ENCODE assay signal across 15 cellular contexts in genomic region chr12:3207174-3207573, GRCh38.
DNase-seq lines count a peak whose midpoint lies in the region; ATAC-seq, FAIRE-seq and TF ChIP-seq lines count a peak whose summit lies in the region.
"Had no signal": no experiment of that assay in that cellular context is flagged by ENCODE, and none has a peak within 500 bp of the region (broad histone marks: within the 10 kb centered on the region; RNA-seq: fewer than 3 reads in every experiment).

No MANE protein-coding gene starts in this region.

- no peaks in the 10 kb centered on the region for H3K9me2 ChIP-seq in OCI-LY7 (ENCODE audit: insufficient read depth, low read length)

- H2AFZ ChIP-seq in endothelial cell of umbilical vein (ENCODE audit: low read depth, low read length), result no peak overlapping the region
- no peak overlapping the region for H2AFZ ChIP-seq in mesenchymal stem cell (ENCODE audit: low read depth, low read length)
- no peak overlapping the region for H2AFZ ChIP-seq in OCI-LY7 (ENCODE audit: low read length)

- H3K14ac ChIP-seq in mesenchymal stem cell (ENCODE audit: low read length in 2 of 2), result peak overlapping the region in 1 of 2 experiments; percentile 41

- H3K27me3 Mint-ChIP-seq in activated CD8-positive, alpha-beta T cell treated with anti-CD3 and anti-CD28 coated beads for 36 hours, result peaks cover 13% of the 10 kb centered on the region

- BruUV-seq in endothelial cell of umbilical vein (replicated peaks; lab: Mats Ljungman, UMichigan) (no TSS peak), OCI-LY7 (replicated peaks; lab: Mats Ljungman, UMichigan) (no TSS peak)

- H3K36me3 ChIP-seq in cardiac muscle cell, result no peaks in the 10 kb centered on the region
- no peaks in the 10 kb centered on the region for H3K36me3 ChIP-seq in endothelial cell of umbilical vein (ENCODE audit: control insufficient read depth in 2 of 2, extremely low read depth in 1 of 2, insufficient read depth in 2 of 2, low read length in 2 of 2)
- H3K36me3 ChIP-seq in mesenchymal stem cell (ENCODE audit: control insufficient read depth in 1 of 2, insufficient read depth in 2 of 2, low read depth in 1 of 2, low read length in 2 of 2), result peaks cover 0 to 11% of the 10 kb centered on the region in 2 experiments
- H3K36me3 ChIP-seq in OCI-LY7 (ENCODE audit: insufficient read depth, low read length), result no peaks in the 10 kb centered on the region
- H3K36me3 ChIP-seq: SJSA1 had no signal

- no peak overlapping the region for H3K27ac Mint-ChIP-seq in activated CD8-positive, alpha-beta T cell treated with anti-CD3 and anti-CD28 coated beads for 36 hours

- H3K4me1 Mint-ChIP-seq in activated CD8-positive, alpha-beta T cell treated with anti-CD3 and anti-CD28 coated beads for 36 hours (ENCODE audit: low read depth), result no peaks in the 10 kb centered on the region

- no peak overlapping the region for H4K8ac ChIP-seq in mesenchymal stem cell (ENCODE audit: low read length)

- H3K23ac ChIP-seq in mesenchymal stem cell (ENCODE audit: low read length in 2 of 2), result no peak overlapping the region

- no peaks in the 10 kb centered on the region for H3K27me3 ChIP-seq in cardiac muscle cell
- H3K27me3 ChIP-seq in endothelial cell of umbilical vein (ENCODE audit: control insufficient read depth in 2 of 2, insufficient read depth in 2 of 2, low read length in 2 of 2), result no peaks in the 10 kb centered on the region
- peaks cover 1 to 23% of the 10 kb centered on the region in 2 experiments for H3K27me3 ChIP-seq in mesenchymal stem cell (ENCODE audit: control insufficient read depth in 1 of 2, insufficient read depth in 1 of 2, low read length in 2 of 2)
- H3K27me3 ChIP-seq: SJSA1 had no signal

- CTCF ChIA-PET in endothelial cell of umbilical vein (lab: Charles Lee) (interaction anchor here (1.1 to 4.2 kb wide), 8 partner anchors 9 to 134 kb away, joined by 3 to 40 read pairs (median 4); no protein-coding TSS in a partner anchor), OCI-LY7 (lab: Charles Lee; ENCODE audit: unreplicated experiment) (interaction anchor here (0.5 to 2.5 kb wide), 3 partner anchors 41 to 134 kb away, joined by 3 to 7 read pairs (median 4); no protein-coding TSS in a partner anchor)
- CTCF ChIA-PET in activated CD8-positive, alpha-beta T cell treated with anti-CD3 and anti-CD28 coated beads for 36 hours (lab: Charles Lee), result interaction anchor here (1.0 to 1.8 kb wide), 5 partner anchors 68 to 134 kb away, joined by 3 to 16 read pairs (median 5); no protein-coding TSS in a partner anchor

- intact Hi-C loops in Right ventricle myocardium inferior (cut with DNase I), result loop anchor here (2.0 kb wide), 1 partner anchor 14 kb away; no protein-coding TSS in a partner anchor
- intact Hi-C loops in endothelial cell of umbilical vein (cut with micrococcal nuclease), result loop anchor here (2.0 kb wide), 1 partner anchor 18 kb away; no protein-coding TSS in a partner anchor
- intact Hi-C loops in activated CD8-positive, alpha-beta T cell treated with anti-CD3 and anti-CD28 coated beads for 36 hours (cut with micrococcal nuclease), result no loop called here
- intact Hi-C loops in OCI-LY7 (cut with micrococcal nuclease; ENCODE audit: unreplicated experiment), result no loop called here

- no peak for ATAC-seq in Right ventricle myocardium inferior
- ATAC-seq in activated CD8-positive, alpha-beta T cell treated with anti-CD3 and anti-CD28 coated beads for 36 hours, result no peak

- peaks cover 33% of the 10 kb centered on the region for H3K79me1 ChIP-seq in mesenchymal stem cell (replicated peaks; ENCODE audit: low read length, poor library complexity, severe bottlenecking)

- H2AK5ac ChIP-seq in mesenchymal stem cell (ENCODE audit: low read length, severe bottlenecking), result peak overlapping the region; percentile 5

- no peak overlapping the region for H4K91ac ChIP-seq in mesenchymal stem cell (ENCODE audit: low read length)

- no peak overlapping the region for H2BK5ac ChIP-seq in mesenchymal stem cell (ENCODE audit: low read depth, low read length, poor library complexity, severe bottlenecking)

- H3K9me1 ChIP-seq in endothelial cell of umbilical vein (replicated peaks; ENCODE audit: control insufficient read depth, extremely low read depth, insufficient read depth, low read length), result no peaks in the 10 kb centered on the region

- WGBS in mesenchymal stem cell, result 92% methylated on average over 7 of the region's 7 CpGs

- no peak overlapping the region for H3K4me2 ChIP-seq in endothelial cell of umbilical vein (ENCODE audit: insufficient read depth, low read length)
- H3K4me2 ChIP-seq in mesenchymal stem cell (ENCODE audit: low read length, poor library complexity, severe bottlenecking), result no peak overlapping the region
- no peak overlapping the region for H3K4me2 ChIP-seq in OCI-LY7 (ENCODE audit: low read length)
- H3K4me2 ChIP-seq: A549, KMS-11 had no signal

- H3K4me3 ChIP-seq in cardiac muscle cell (no peak overlapping the region), endothelial cell of umbilical vein (replicated peaks in 1 of 3; ENCODE audit: insufficient read depth in 1 of 3, low read depth in 1 of 3, low read length in 3 of 3) (no peak overlapping the region), mesenchymal stem cell (ENCODE audit: insufficient read depth in 1 of 2, low read depth in 1 of 2, low read length in 2 of 2) (no peak overlapping the region), OCI-LY7 (ENCODE audit: low read depth, low read length, poor library complexity, severe bottlenecking) (no peak overlapping the region)
- H3K4me3 ChIP-seq: A549, SJSA1 had no signal

- H3K4me1 ChIP-seq in cardiac muscle cell (ENCODE audit: low read depth) (peaks cover 63% of the 10 kb centered on the region), endothelial cell of umbilical vein (ENCODE audit: control insufficient read depth, extremely low read depth, insufficient read depth, low read length) (peaks cover 13% of the 10 kb centered on the region), mesenchymal stem cell (ENCODE audit: control insufficient read depth, insufficient read depth, low read depth, low read length) (peaks cover 39% of the 10 kb centered on the region), OCI-LY7 (ENCODE audit: insufficient read depth, low read length, poor library complexity, severe bottlenecking) (no peaks in the 10 kb centered on the region)
- H3K4me1 ChIP-seq: A549 had no signal

- POLR2A ChIA-PET in endothelial cell of umbilical vein (lab: Charles Lee), result interaction anchor here (0.6 kb wide), 1 partner anchor 19 kb away, joined by 3 read pairs; no protein-coding TSS in a partner anchor
- POLR2A ChIA-PET in activated CD8-positive, alpha-beta T cell treated with anti-CD3 and anti-CD28 coated beads for 36 hours (lab: Charles Lee), result no interaction called here
- POLR2A ChIA-PET in OCI-LY7 (lab: Charles Lee), result interaction anchor here (1.6 kb wide), 1 partner anchor 11 kb away, joined by 5 read pairs; no protein-coding TSS in a partner anchor

- H3K27ac ChIP-seq in cardiac muscle cell (peak overlapping the region; percentile 93), endothelial cell of umbilical vein (ENCODE audit: insufficient read depth, low read depth, low read length) (no peak overlapping the region), mesenchymal stem cell (ENCODE audit: low read length, poor library complexity, severe bottlenecking) (no peak overlapping the region), OCI-LY7 (ENCODE audit: low read depth, low read length, poor library complexity, severe bottlenecking) (no peak overlapping the region)
- H3K27ac ChIP-seq: A549, KMS-11, RWPE1, SJSA1 had no signal

- DNase-seq in cardiac muscle cell (ENCODE audit: low read depth in 1 of 2, low spot score in 1 of 2) (peak in 1 of 2 donors; percentile 73), Right ventricle myocardium inferior (ENCODE audit: missing footprints) (no peak), endothelial cell of umbilical vein (ENCODE audit: low read depth, low spot score) (no peak), mesenchymal stem cell (no peak), NCI-H345 (lab: John Stamatoyannopoulos, UW) (no peak), OCI-LY7 (ENCODE audit: low spot score) (no peak)
- no peak for DNase-seq in activated CD8-positive, alpha-beta T cell treated with anti-CD3 and anti-CD28 coated beads for 36 hours
- DNase-seq: COR-L47, NCI-H1436 treated with DMSO at 0.1 percent for 48 hours, PC-3 had no signal

- H2BK15ac ChIP-seq in mesenchymal stem cell (ENCODE audit: low read depth, poor library complexity, severe bottlenecking), result no peak overlapping the region

- H3K9ac ChIP-seq in endothelial cell of umbilical vein (replicated peaks; ENCODE audit: extremely low read depth, insufficient read depth, low read length) (no peak overlapping the region), mesenchymal stem cell (ENCODE audit: low read length) (no peak overlapping the region)
- H3K9ac ChIP-seq: KMS-11 had no signal

- no peaks in the 10 kb centered on the region for H3K9me3 ChIP-seq in cardiac muscle cell (ENCODE audit: low read depth)
- H3K9me3 ChIP-seq in endothelial cell of umbilical vein (replicated peaks; ENCODE audit: control insufficient read depth, insufficient read depth, low read length), result no peaks in the 10 kb centered on the region
- H3K9me3 ChIP-seq in mesenchymal stem cell (ENCODE audit: control insufficient read depth, low read length), result no peaks in the 10 kb centered on the region
- H3K9me3 ChIP-seq in OCI-LY7 (ENCODE audit: low read length), result no peaks in the 10 kb centered on the region
- H3K9me3 ChIP-seq: A549, SJSA1 had no signal

- no peaks in the 10 kb centered on the region for H3K9me3 Mint-ChIP-seq in activated CD8-positive, alpha-beta T cell treated with anti-CD3 and anti-CD28 coated beads for 36 hours

- dilution Hi-C loops in endothelial cell of umbilical vein (cut with MboI; ENCODE audit: extremely low pct_ligation_motif_present, low sequenced_read_pairs), result no loop called here

- peak; percentile 12 for FAIRE-seq in endothelial cell of umbilical vein (lab: Jason Lieb, UNC)
- FAIRE-seq: A549 had no signal

- H2BK12ac ChIP-seq in mesenchymal stem cell (ENCODE audit: low read length in 2 of 2), result peak overlapping the region in 1 of 2 experiments; percentile 19

- H3K4ac ChIP-seq in mesenchymal stem cell (ENCODE audit: low read depth in 1 of 2, low read length in 2 of 2), result no peak overlapping the region

- no peak overlapping the region for H2BK120ac ChIP-seq in mesenchymal stem cell (ENCODE audit: low read depth, low read length)

- TF ChIP-seq POLR2A in endothelial cell of umbilical vein (IDR thresholded peaks at IDR 0.05; ENCODE audit: low read depth, low read length), result no peak

- no peak overlapping the region for H3K18ac ChIP-seq in mesenchymal stem cell (ENCODE audit: low read depth in 1 of 2, low read length in 2 of 2)

- H4K20me1 ChIP-seq in endothelial cell of umbilical vein (replicated peaks; ENCODE audit: control insufficient read depth, extremely low read depth, insufficient read depth, low read length) (no peaks in the 10 kb centered on the region), OCI-LY7 (ENCODE audit: insufficient read depth, low read length) (no peaks in the 10 kb centered on the region)

- no peaks in the 10 kb centered on the region for H3K79me2 ChIP-seq in endothelial cell of umbilical vein (ENCODE audit: control insufficient read depth, insufficient read depth, low read length)
- H3K79me2 ChIP-seq in OCI-LY7 (ENCODE audit: insufficient read depth, low read depth, low read length), result no peaks in the 10 kb centered on the region

- TF ChIP-seq CTCF in cardiac muscle cell (IDR thresholded peaks at IDR 0.05; ENCODE audit: low read depth, low read length) (no peak), endothelial cell of umbilical vein (IDR thresholded peaks at IDR 0.05; ENCODE audit: extremely low read depth in 1 of 2, insufficient read depth in 1 of 2, low read depth in 1 of 2, low read length in 2 of 2) (no peak), OCI-LY7 (conservative IDR thresholded peaks at IDR 0.05; ENCODE audit: low read length) (no peak)
- TF ChIP-seq CTCF in activated CD8-positive, alpha-beta T cell treated with anti-CD3 and anti-CD28 coated beads for 36 hours (IDR thresholded peaks at IDR 0.05), result no peak

- no peak overlapping the region for H3K4me3 Mint-ChIP-seq in activated CD8-positive, alpha-beta T cell treated with anti-CD3 and anti-CD28 coated beads for 36 hours
- H3K4me3 Mint-ChIP-seq: CD14-positive monocyte had no signal

- H3K36me3 Mint-ChIP-seq in activated CD8-positive, alpha-beta T cell treated with anti-CD3 and anti-CD28 coated beads for 36 hours (ENCODE audit: low read depth), result no peaks in the 10 kb centered on the region
- H3K36me3 Mint-ChIP-seq: CD14-positive monocyte had no signal

Comparison
In these comparisons a context has a peak if more than half of its experiments do, and no peak if none do; other contexts are left out.
1. intact Hi-C loops: an anchor here in Right ventricle myocardium inferior (2.0 kb wide) and endothelial cell of umbilical vein (2.0 kb wide); none called in activated CD8-positive, alpha-beta T cell treated with anti-CD3 and anti-CD28 coated beads for 36 hours and OCI-LY7.